In genomic region chr9:34163439-34163838, GRCh38 we compare ENCODE assay signal across 13 cellular contexts. TPM values are rescaled to one million over a fixed set of nuclear protein-coding genes. Genes with fewer than 3 reads are reported as not detected.
DNase-seq lines count a peak whose midpoint lies in the region; ATAC-seq and TF ChIP-seq lines count a peak whose summit lies in the region.
"Had no signal": no experiment of that assay in that cellular context is flagged by ENCODE, and none has a peak within 500 bp of the region (broad histone marks: within the 10 kb centered on the region; RNA-seq: fewer than 3 reads in every experiment).

No MANE protein-coding gene starts in this region.

- no peaks in the 10 kb centered on the region for H3K9me3 Mint-ChIP-seq in activated naive CD4-positive, alpha-beta T cell treated with anti-CD3 and anti-CD28 coated beads, Interleukin-2, amount 50 U/mL, for 72 hours
- H3K9me3 Mint-ChIP-seq: activated naive CD8-positive, alpha-beta T cell treated with anti-CD3 and anti-CD28 coated beads for 36 hours; neural crest cell had no signal

- POLR2A ChIA-PET in GM10248 (lab: Yijun Ruan, JAX) = no interaction called here

- ATAC-seq in activated naive CD4-positive, alpha-beta T cell treated with anti-CD3 and anti-CD28 coated beads, Interleukin-2, amount 50 U/mL, for 72 hours = no peak
- ATAC-seq in HG02678 (IDR thresholded peaks at IDR 0.05; ENCODE audit: unreplicated experiment) = no peak

- no peaks in the 10 kb centered on the region for H3K36me3 ChIP-seq in skeletal muscle satellite cell (ENCODE audit: insufficient read depth, low read length)
- H3K36me3 ChIP-seq: right lobe of liver had no signal

- TF ChIP-seq CTCF in GM10248 (IDR thresholded peaks at IDR 0.05; ENCODE audit: control extremely low read depth, extremely low read depth, low read depth, missing control alignments) = no peak

- peak overlapping the region; percentile 12 for H3K4me2 ChIP-seq in skeletal muscle satellite cell (ENCODE audit: low read length)

- DNase-seq in HCEC 1CT (peak; percentile 29), NOMO-1 treated with dmso at 0.1 percent for 144 hours (lab: John Stamatoyannopoulos, UW; ENCODE audit: unreplicated experiment) (peak; percentile 59), erythroblast (lab: John Stamatoyannopoulos, UW) (peak; percentile 33 to 71), GM10248 (ENCODE audit: extremely low spot score) (no peak)
- no peak for DNase-seq in activated naive CD4-positive, alpha-beta T cell treated with anti-CD3 and anti-CD28 coated beads, Interleukin-2, amount 50 U/mL, for 72 hours (ENCODE audit: low spot score in 2 of 2)
- DNase-seq: activated naive CD8-positive, alpha-beta T cell treated with anti-CD3 and anti-CD28 coated beads for 36 hours; GOT3; NCI-H2171; right lobe of liver; stimulated activated naive CD4-positive, alpha-beta T cell treated with Interleukin-2 at 50 U/mL for 16 hours had no signal

- H3K27me3 ChIP-seq in skeletal muscle satellite cell (ENCODE audit: control insufficient read depth, insufficient read depth, low read length) = no peaks in the 10 kb centered on the region
- H3K27me3 ChIP-seq: right lobe of liver had no signal

- peaks cover 16% of the 10 kb centered on the region for H3K4me1 ChIP-seq in skeletal muscle satellite cell (ENCODE audit: control insufficient read depth, insufficient read depth, low read length)

- no peak for TF ChIP-seq POLR2A in erythroblast (IDR thresholded peaks at IDR 0.05; ENCODE audit: low read length)

- no peak overlapping the region for H3K27ac Mint-ChIP-seq in activated naive CD4-positive, alpha-beta T cell treated with anti-CD3 and anti-CD28 coated beads, Interleukin-2, amount 50 U/mL, for 72 hours
- H3K27ac Mint-ChIP-seq: activated naive CD8-positive, alpha-beta T cell treated with anti-CD3 and anti-CD28 coated beads for 36 hours had no signal

- H3K4me3 ChIP-seq in skeletal muscle satellite cell (ENCODE audit: low read length) = no peak overlapping the region
- H3K4me3 ChIP-seq: right lobe of liver had no signal

- H3K9ac ChIP-seq in skeletal muscle satellite cell (ENCODE audit: low read depth, low read length) = no peak overlapping the region

- CTCF ChIA-PET in GM10248 (lab: Yijun Ruan, JAX) = interaction anchor here (1.3 kb wide), 1 partner anchor 12 kb away, joined by 3 read pairs; no protein-coding TSS in a partner anchor

- H3K9me3 ChIP-seq in skeletal muscle satellite cell (replicated peaks; ENCODE audit: low read length) = no peaks in the 10 kb centered on the region
- H3K9me3 ChIP-seq: right lobe of liver had no signal

- no peaks in the 10 kb centered on the region for H3K36me3 Mint-ChIP-seq in activated naive CD4-positive, alpha-beta T cell treated with anti-CD3 and anti-CD28 coated beads, Interleukin-2, amount 50 U/mL, for 72 hours
- H3K36me3 Mint-ChIP-seq: activated naive CD8-positive, alpha-beta T cell treated with anti-CD3 and anti-CD28 coated beads for 36 hours had no signal

RNA-seq across cellular contexts. Expression of gene UBAP1, which starts 15.4 kb away (rescaled TPM):
- 29.7 and 31.0 TPM in 2 replicates for total RNA-seq in skeletal muscle satellite cell (2012; rRNA removed)
- 10 to 100 TPM; 34.8 to 35.2 TPM for total RNA-seq in activated naive CD4-positive, alpha-beta T cell treated with anti-CD3 and anti-CD28 coated beads, Interleukin-2, amount 50 U/mL, for 72 hours

RNA-seq across cellular contexts. Expression of gene DCAF12, which starts 36.9 kb away (rescaled TPM):
- total RNA-seq in skeletal muscle satellite cell (2012; rRNA removed) = 12.7 and 16.4 TPM in 2 replicates
- total RNA-seq in activated naive CD4-positive, alpha-beta T cell treated with anti-CD3 and anti-CD28 coated beads, Interleukin-2, amount 50 U/mL, for 72 hours = 10 to 100 TPM; 35.1 to 42.4 TPM

Comparison
In these comparisons a context has a peak if more than half of its experiments do, and no peak if none do; other contexts are left out.
1. DNase-seq: peak in HCEC 1CT (single experiment), NOMO-1 treated with dmso at 0.1 percent for 144 hours (single experiment) and erythroblast (2 of 2); none in activated naive CD4-positive, alpha-beta T cell treated with anti-CD3 and anti-CD28 coated beads, Interleukin-2, amount 50 U/mL, for 72 hours (0 of 2) and GM10248 (single experiment).